ENCODE assay signal across 8 cellular contexts in the genomic region with DNA sequence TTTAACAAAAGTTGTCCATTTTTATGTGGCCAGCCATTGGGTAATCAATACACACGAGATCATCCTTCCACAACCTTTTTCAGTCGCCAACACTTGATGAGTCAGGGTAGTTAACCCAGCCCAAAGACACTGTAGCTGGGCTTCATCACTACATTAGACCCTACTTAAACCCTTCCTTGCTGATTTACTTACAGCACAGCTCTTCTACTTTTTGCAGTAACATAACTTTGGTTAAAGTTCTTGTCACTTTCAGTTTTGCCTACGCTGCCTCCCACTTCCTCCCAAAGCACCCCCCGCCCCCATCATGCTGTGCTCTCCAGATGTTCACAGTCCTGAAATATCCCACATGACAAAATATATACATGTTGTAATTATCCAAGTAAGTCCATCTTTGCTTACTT.
DNase-seq lines count a peak whose midpoint lies in the region; ATAC-seq, FAIRE-seq and TF ChIP-seq lines count a peak whose summit lies in the region.

No MANE protein-coding gene starts in this region.

- no peak for FAIRE-seq in HepG2 (lab: Jason Lieb, UNC)

- no peak overlapping the region for H3K9ac ChIP-seq in liver (ENCODE audit: low read depth in 1 of 2, low read length in 2 of 2)
- no peak overlapping the region for H3K9ac ChIP-seq in HepG2 (ENCODE audit: insufficient read depth, low read depth, low read length)

- TF ChIP-seq EP300 in HepG2 (IDR thresholded peaks at IDR 0.05; ENCODE audit: low read depth in 2 of 2, low read length in 2 of 2) (no peak), HepG2 (CRISPR knock-in tag; IDR thresholded peaks at IDR 0.05; ENCODE audit: borderline replicate concordance) (no peak)

- 59% methylated on average over 4 of the region's 4 CpGs for WGBS in liver
- 29% methylated on average over 4 of the region's 4 CpGs for WGBS in HepG2 (ENCODE audit: low lambda C conversion rate)

- in situ Hi-C loops in HepG2 (cut with HindIII; ENCODE audit: extremely low pct_ligation_motif_present, low pct_unique_long_range_greater_than_20kb) (no loop called here), astrocyte of the spinal cord (cut with HindIII; ENCODE audit: low sequenced_read_pairs) (no loop called here)

- DNase-seq in HepG2 (ENCODE audit: low spot score) (no peak), HS-5 (ENCODE audit: low read depth) (peak; percentile 33), astrocyte of the spinal cord (ENCODE audit: low read depth, low spot score) (peak; percentile 67), upper lobe of right lung (no peak), putamen (ENCODE audit: low spot score) (no peak), NCI-H1092 treated with DMSO at 0.1 percent for 48 hours (lab: John Stamatoyannopoulos, UW) (no peak), RKO (ENCODE audit: low spot score) (no peak)

- H3K36me3 ChIP-seq in liver (ENCODE audit: control insufficient read depth in 4 of 4, insufficient read depth in 3 of 4, low read depth in 1 of 4, low read length in 3 of 4) (no peaks in the 10 kb centered on the region), HepG2 (replicated peaks in 1 of 2; ENCODE audit: control insufficient read depth in 1 of 2, insufficient read depth in 2 of 2, low read length in 2 of 2) (no peaks in the 10 kb centered on the region; a peak in 1 of 5 replicates), upper lobe of right lung (no peaks in the 10 kb centered on the region)

- TF ChIP-seq RAD21 in liver (IDR thresholded peaks at IDR 0.05) (no peak), HepG2 (CRISPR knock-in tag; IDR thresholded peaks at IDR 0.05) (no peak)

- H3K9me3 ChIP-seq in liver (ENCODE audit: control insufficient read depth in 4 of 4, low read length in 3 of 4) (no peaks in the 10 kb centered on the region), HepG2 (ENCODE audit: low read length) (no peaks in the 10 kb centered on the region), upper lobe of right lung (no peaks in the 10 kb centered on the region)

- BruUV-seq in HepG2 (replicated peaks; lab: Mats Ljungman, UMichigan) = no TSS peak

- H3K27ac ChIP-seq in liver (ENCODE audit: low read depth in 1 of 2, low read length in 2 of 2) (no peak overlapping the region), HepG2 (ENCODE audit: extremely low read length, insufficient read depth, low read length) (no peak overlapping the region), upper lobe of right lung (no peak overlapping the region)

- no peaks in the 10 kb centered on the region for H3K4me1 ChIP-seq in liver (ENCODE audit: control insufficient read depth in 4 of 4, insufficient read depth in 4 of 4, low read length in 3 of 4)
- no peaks in the 10 kb centered on the region for H3K4me1 ChIP-seq in HepG2 (ENCODE audit: insufficient read depth, low read length)
- H3K4me1 ChIP-seq in upper lobe of right lung = peaks cover 9% of the 10 kb centered on the region

- ATAC-seq in HepG2 (no peak), upper lobe of right lung (peak; percentile 21)

- no peak overlapping the region for H3K4me2 ChIP-seq in HepG2 (ENCODE audit: low read depth, low read length)

- no peaks in the 10 kb centered on the region for H4K20me1 ChIP-seq in HepG2 (ENCODE audit: insufficient read depth, low read length)

- H3K27me3 ChIP-seq in liver (ENCODE audit: control insufficient read depth in 4 of 4, insufficient read depth in 4 of 4, low read length in 3 of 4) = no peaks in the 10 kb centered on the region
- peaks cover 0 to 7% of the 10 kb centered on the region in 2 experiments; a peak in 1 of 5 replicates for H3K27me3 ChIP-seq in HepG2 (ENCODE audit: control insufficient read depth in 1 of 2, insufficient read depth in 2 of 2, low read length in 2 of 2)
- no peaks in the 10 kb centered on the region for H3K27me3 ChIP-seq in upper lobe of right lung

- no peak for TF ChIP-seq POLR2A in HepG2 (IDR thresholded peaks at IDR 0.05; ENCODE audit: insufficient read depth in 1 of 2, low read depth in 2 of 2, low read length in 2 of 2)

- TF ChIP-seq CTCF in liver (IDR thresholded peaks at IDR 0.05; ENCODE audit: low read depth, low read length, missing input control) = no peak
- TF ChIP-seq CTCF in HepG2 (CRISPR knock-in tag; IDR thresholded peaks at IDR 0.05) = no peak
- no peak for TF ChIP-seq CTCF in astrocyte of the spinal cord (IDR thresholded peaks at IDR 0.05; ENCODE audit: low read depth, low read length)
- no peak for TF ChIP-seq CTCF in upper lobe of right lung (IDR thresholded peaks at IDR 0.05)

- CTCF ChIA-PET in HepG2 (lab: Yijun Ruan, JAX; ENCODE audit: low intra/inter-chr PET ratio, low total read pairs) = no interaction called here

- intact Hi-C loops in HepG2 (cut with micrococcal nuclease; ENCODE audit: unreplicated experiment) = no loop called here
- intact Hi-C loops in upper lobe of right lung (cut with DNase I) = no loop called here

- no peak overlapping the region for H3K4me3 ChIP-seq in liver (ENCODE audit: low read depth in 1 of 3, low read length in 3 of 3)
- no peak overlapping the region for H3K4me3 ChIP-seq in HepG2 (replicated peaks in 1 of 3; ENCODE audit: insufficient read depth in 1 of 3, low read depth in 2 of 3, low read length in 3 of 3)
- peak overlapping the region; percentile 7 for H3K4me3 ChIP-seq in astrocyte of the spinal cord (ENCODE audit: low read depth, low read length)
- no peak overlapping the region for H3K4me3 ChIP-seq in upper lobe of right lung

- no peaks in the 10 kb centered on the region for H3K79me2 ChIP-seq in HepG2 (ENCODE audit: insufficient read depth, low read length)

- H2AFZ ChIP-seq in HepG2 (ENCODE audit: low read length) = no peak overlapping the region

- POLR2A ChIA-PET in HepG2 (lab: Yijun Ruan, JAX) = no interaction called here

TF ChIP-seq in liver, 16 proteins besides CTCF, POLR2A, EP300 and RAD21:
- TF ChIP-seq REST (IDR thresholded peaks at IDR 0.05) (peak; percentile 95), RXRA (IDR thresholded peaks at IDR 0.05) (no peak), HNF4A (conservative IDR thresholded peaks at IDR 0.05) (no peak)

TF ChIP-seq in HepG2, 621 proteins besides CTCF, POLR2A, EP300 and RAD21 (continues in another document):
- TF ChIP-seq RERE (CRISPR knock-in tag; IDR thresholded peaks at IDR 0.05; ENCODE audit: low read depth) (no peak), ZSCAN29 (CRISPR knock-in tag; conservative IDR thresholded peaks at IDR 0.05) (no peak), MATR3 (CRISPR knock-in tag; IDR thresholded peaks at IDR 0.05) (no peak), RFX1 (IDR thresholded peaks at IDR 0.05) (no peak), MED8 (CRISPR knock-in tag; IDR thresholded peaks at IDR 0.05; ENCODE audit: insufficient replicate concordance) (no peak), CENPX (CRISPR knock-in tag; IDR thresholded peaks at IDR 0.05) (no peak)
- TF ChIP-seq, protein P1, sequence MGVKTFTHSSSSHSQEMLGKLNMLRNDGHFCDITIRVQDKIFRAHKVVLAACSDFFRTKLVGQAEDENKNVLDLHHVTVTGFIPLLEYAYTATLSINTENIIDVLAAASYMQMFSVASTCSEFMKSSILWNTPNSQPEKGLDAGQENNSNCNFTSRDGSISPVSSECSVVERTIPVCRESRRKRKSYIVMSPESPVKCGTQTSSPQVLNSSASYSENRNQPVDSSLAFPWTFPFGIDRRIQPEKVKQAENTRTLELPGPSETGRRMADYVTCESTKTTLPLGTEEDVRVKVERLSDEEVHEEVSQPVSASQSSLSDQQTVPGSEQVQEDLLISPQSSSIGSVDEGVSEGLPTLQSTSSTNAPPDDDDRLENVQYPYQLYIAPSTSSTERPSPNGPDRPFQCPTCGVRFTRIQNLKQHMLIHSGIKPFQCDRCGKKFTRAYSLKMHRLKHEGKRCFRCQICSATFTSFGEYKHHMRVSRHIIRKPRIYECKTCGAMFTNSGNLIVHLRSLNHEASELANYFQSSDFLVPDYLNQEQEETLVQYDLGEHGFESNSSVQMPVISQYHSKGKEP (CRISPR knock-in tag; IDR thresholded peaks at IDR 0.05) = no peak

Comparison
In these comparisons a context has a peak if more than half of its experiments do, and no peak if none do; other contexts are left out.
1. DNase-seq: peak in HS-5 (single experiment) and astrocyte of the spinal cord (single experiment); none in HepG2 (single experiment), upper lobe of right lung (single experiment), putamen (single experiment), NCI-H1092 treated with DMSO at 0.1 percent for 48 hours (single experiment) and RKO (single experiment).